Comparison of ENCODE assay signal across 10 cellular contexts in genomic region chr4:6272863-6273660, GRCh38. TPM values are rescaled to one million over a fixed set of nuclear protein-coding genes. Genes with fewer than 3 reads are reported as not detected.
DNase-seq lines count a peak whose midpoint lies in the region; ATAC-seq and TF ChIP-seq lines count a peak whose summit lies in the region.
"Had no signal": no experiment of that assay in that cellular context is flagged by ENCODE, and none has a peak within 500 bp of the region (broad histone marks: within the 10 kb centered on the region; RNA-seq: fewer than 3 reads in every experiment).

No MANE protein-coding gene starts in this region.

- intact Hi-C loops in OCI-LY7 (cut with micrococcal nuclease; ENCODE audit: unreplicated experiment), result no loop called here

- H3K9ac ChIP-seq in endodermal cell (ENCODE audit: extremely low read depth, low read length, poor library complexity, severe bottlenecking), result no peak overlapping the region
- H3K9ac ChIP-seq in neural progenitor cell, result no peak overlapping the region

- H2AFZ ChIP-seq in OCI-LY7 (ENCODE audit: low read length) (no peak overlapping the region), neural progenitor cell (replicated peaks) (no peak overlapping the region)

- ATAC-seq in HG03565 (IDR thresholded peaks at IDR 0.05; ENCODE audit: unreplicated experiment) (no peak), HG03521 (IDR thresholded peaks at IDR 0.05; ENCODE audit: unreplicated experiment) (no peak), HG03342 (IDR thresholded peaks at IDR 0.05; ENCODE audit: unreplicated experiment) (no peak)

- H3K36me3 Mint-ChIP-seq in endodermal cell (ENCODE audit: low read depth) (no peaks in the 10 kb centered on the region), neural progenitor cell (peaks cover 2% of the 10 kb centered on the region)

- H3K9me2 ChIP-seq in OCI-LY7 (ENCODE audit: insufficient read depth, low read length), result no peaks in the 10 kb centered on the region

- H3K4me1 Mint-ChIP-seq in endodermal cell (peaks cover 24% of the 10 kb centered on the region), neural progenitor cell (peaks cover 61% of the 10 kb centered on the region)

- BruUV-seq in OCI-LY7 (replicated peaks; lab: Mats Ljungman, UMichigan), result no TSS peak

- H3K27ac Mint-ChIP-seq in endodermal cell (no peak overlapping the region), neural progenitor cell (peak overlapping the region; percentile 86)

- H3K4me1 ChIP-seq in OCI-LY7 (ENCODE audit: insufficient read depth, low read length, poor library complexity, severe bottlenecking) (peaks cover 75% of the 10 kb centered on the region), endodermal cell (ENCODE audit: control insufficient read depth, insufficient read depth, low read length) (peaks cover 2% of the 10 kb centered on the region), neural progenitor cell (peaks cover 6% of the 10 kb centered on the region)

- H3K27me3 Mint-ChIP-seq in endodermal cell (ENCODE audit: insufficient read depth), result no peaks in the 10 kb centered on the region
- peaks cover 4% of the 10 kb centered on the region for H3K27me3 Mint-ChIP-seq in neural progenitor cell (ENCODE audit: insufficient read depth, low read depth)

- DNase-seq in AG20443 (ENCODE audit: low spot score) (peak; percentile 83), OCI-LY7 (ENCODE audit: low spot score) (no peak), endodermal cell (no peak), neural progenitor cell (ENCODE audit: low spot score) (no peak), NCI-H1930 (lab: John Stamatoyannopoulos, UW) (no peak)
- DNase-seq: effector memory CD4-positive, alpha-beta T cell; MV-4-11 had no signal

- no peak overlapping the region for H3K27ac ChIP-seq in OCI-LY7 (ENCODE audit: low read depth, low read length, poor library complexity, severe bottlenecking)
- H3K27ac ChIP-seq in endodermal cell (ENCODE audit: low read depth, low read length), result peak overlapping the region; percentile 41
- no peak overlapping the region for H3K27ac ChIP-seq in neural progenitor cell

- H3F3A ChIP-seq in neural progenitor cell (ENCODE audit: low read depth), result no peaks in the 10 kb centered on the region

- H3K27me3 ChIP-seq in endodermal cell (ENCODE audit: control insufficient read depth, insufficient read depth, low read length, poor library complexity, severe bottlenecking) (no peaks in the 10 kb centered on the region), neural progenitor cell (peaks cover 7% of the 10 kb centered on the region)

- H3K79me2 ChIP-seq in OCI-LY7 (ENCODE audit: insufficient read depth, low read depth, low read length) (no peaks in the 10 kb centered on the region), neural progenitor cell (ENCODE audit: low read depth) (peaks cover 5% of the 10 kb centered on the region)

- H4K20me1 ChIP-seq in OCI-LY7 (ENCODE audit: insufficient read depth, low read length) (peaks cover 9% of the 10 kb centered on the region; the same call in 1 of the 2 replicates), neural progenitor cell (ENCODE audit: low read depth) (peaks cover 43% of the 10 kb centered on the region)

- H3K4me2 ChIP-seq in OCI-LY7 (ENCODE audit: low read length) (peak overlapping the region; percentile 48), neural progenitor cell (no peak overlapping the region)

- CTCF ChIA-PET in OCI-LY7 (lab: Charles Lee; ENCODE audit: unreplicated experiment), result interaction anchor here (0.6 kb wide), 1 partner anchor 795 kb away, joined by 4 read pairs; the partner anchor contains the start of gene GRPEL1

- H3K9me3 Mint-ChIP-seq in endodermal cell, result no peaks in the 10 kb centered on the region
- no peaks in the 10 kb centered on the region for H3K9me3 Mint-ChIP-seq in neural progenitor cell

- H3K4me3 Mint-ChIP-seq in endodermal cell (no peak overlapping the region), neural progenitor cell (peak overlapping the region; percentile 67)

- 90 to 92% methylated on average over 14 to 15 of the region's 15 CpGs for WGBS in endodermal cell (ENCODE audit: insufficient coverage in 1 of 2, insufficient read length in 1 of 2), 2 experiments

- H3K36me3 ChIP-seq in OCI-LY7 (ENCODE audit: insufficient read depth, low read length) (no peaks in the 10 kb centered on the region), endodermal cell (ENCODE audit: control insufficient read depth, insufficient read depth, low read length) (no peaks in the 10 kb centered on the region), neural progenitor cell (no peaks in the 10 kb centered on the region)

- H3K4me3 ChIP-seq in OCI-LY7 (ENCODE audit: low read depth, low read length, poor library complexity, severe bottlenecking) (no peak overlapping the region), endodermal cell (ENCODE audit: low read length) (no peak overlapping the region), neural progenitor cell (no peak overlapping the region)

- TF ChIP-seq CTCF in OCI-LY7 (conservative IDR thresholded peaks at IDR 0.05; ENCODE audit: low read length) (no peak), endodermal cell (conservative IDR thresholded peaks at IDR 0.05) (no peak), neural progenitor cell (IDR thresholded peaks at IDR 0.05) (no peak)

- POLR2A ChIA-PET in OCI-LY7 (lab: Charles Lee), result interaction anchor here (1.0 kb wide), 1 partner anchor 15 kb away, joined by 3 read pairs; no protein-coding TSS in a partner anchor

- H3K9me3 ChIP-seq in OCI-LY7 (ENCODE audit: low read length) (no peaks in the 10 kb centered on the region), endodermal cell (ENCODE audit: control insufficient read depth, low read length) (no peaks in the 10 kb centered on the region), neural progenitor cell (ENCODE audit: low read depth) (no peaks in the 10 kb centered on the region)

RNA-seq across cellular contexts. Expression of gene WFS1, which starts 3.4 kb away (rescaled TPM):
- total RNA-seq in OCI-LY7 (2014; rRNA removed; shearing (Covaris generic)), result 4.9 and 6.1 TPM in 2 replicates
- total RNA-seq in OCI-LY7 (2022) (14.3 and 14.5 TPM in 2 replicates), endodermal cell (10 to 100 TPM; 25.3 to 26.1 TPM), neural progenitor cell (ENCODE audit: low replicate concordance) (8.8 and 28.4 TPM in 2 replicates)
- 23.8 TPM for polyA plus RNA-seq in endodermal cell (2013, experiment 1 of 2)
- 24.1 TPM for polyA plus RNA-seq in endodermal cell (2013, experiment 2 of 2)
